Comparison of ENCODE assay signal across 8 cellular contexts in genomic region chr4:139655116-139655515, GRCh38. TPM values are rescaled to one million over a fixed set of nuclear protein-coding genes. Genes with fewer than 3 reads are reported as not detected.
DNase-seq lines count a peak whose midpoint lies in the region; ATAC-seq and TF ChIP-seq lines count a peak whose summit lies in the region.

No MANE protein-coding gene starts in this region.

- in situ Hi-C loops in GM23248 (cut with MboI): no loop called here

- H3K9me3 ChIP-seq in DOHH2 (ENCODE audit: control insufficient read depth, insufficient read depth, low read length) (no peaks in the 10 kb centered on the region), GM23248 (ENCODE audit: low read depth) (no peaks in the 10 kb centered on the region)
- no peaks in the 10 kb centered on the region for H3K9me3 ChIP-seq in CD8-positive, alpha-beta T cell (ENCODE audit: low read length)

- H3K4me3 Mint-ChIP-seq in chondrocyte (ENCODE audit: unreplicated experiment) (no peak overlapping the region), naive B cell (no peak overlapping the region)
- no peak overlapping the region for H3K4me3 Mint-ChIP-seq in CD8-positive, alpha-beta T cell

- 17 to 25% methylated on average over 3 of the region's 3 CpGs for WGBS in GM23248 (ENCODE audit: low coverage in 1 of 2, low lambda C conversion rate in 2 of 2, missing lambda C conversion rate in 2 of 2), 2 experiments

- H3K9ac ChIP-seq in GM23248: no peak overlapping the region

- H3K9me3 Mint-ChIP-seq in chondrocyte (ENCODE audit: low read depth): no peaks in the 10 kb centered on the region
- H3K9me3 Mint-ChIP-seq in naive B cell: no peaks in the 10 kb centered on the region
- H3K9me3 Mint-ChIP-seq in CD8-positive, alpha-beta T cell: no peaks in the 10 kb centered on the region

- H3K27me3 Mint-ChIP-seq in chondrocyte (ENCODE audit: low read depth) (no peaks in the 10 kb centered on the region), naive B cell (peaks cover 16 to 38% (median 30%) of the 10 kb centered on the region in 3 donors)
- peaks cover 2% of the 10 kb centered on the region for H3K27me3 Mint-ChIP-seq in CD8-positive, alpha-beta T cell (ENCODE audit: low read depth)

- DNase-seq in GM23248 (peak; percentile 64), NCI-H526 treated with DMSO at 0.1 percent for 48 hours (lab: John Stamatoyannopoulos, UW) (peak; percentile 18), chondrocyte (ENCODE audit: low spot score) (no peak), naive B cell (no peak), posterior vena cava (ENCODE audit: low spot score) (no peak)
- DNase-seq in CD8-positive, alpha-beta T cell: no peak
- DNase-seq in activated effector memory CD4-positive, alpha-beta T cell treated with anti-CD3 and anti-CD28 coated beads, Interleukin-2, amount 50 U/mL, for 16 hours: no peak

- peak; percentile 46 for ATAC-seq in naive B cell (ENCODE audit: low read depth in 2 of 2)
- no peak for ATAC-seq in CD8-positive, alpha-beta T cell

- H3K27ac ChIP-seq in DOHH2 (ENCODE audit: low read depth, low read length) (no peak overlapping the region), GM23248 (no peak overlapping the region)
- no peak overlapping the region for H3K27ac ChIP-seq in CD8-positive, alpha-beta T cell (ENCODE audit: low read depth, low read length)

- no peak overlapping the region for H2AFZ ChIP-seq in GM23248

- POLR2A ChIA-PET in CD8-positive, alpha-beta T cell (lab: Charles Lee): no interaction called here

- H3K79me2 ChIP-seq in DOHH2 (ENCODE audit: control insufficient read depth, low read length) (no peaks in the 10 kb centered on the region), GM23248 (ENCODE audit: insufficient read depth) (no peaks in the 10 kb centered on the region)

- H3K27ac Mint-ChIP-seq in chondrocyte (ENCODE audit: unreplicated experiment) (no peak overlapping the region), naive B cell (peak overlapping the region in 1 of 6 donors; percentile 42)
- H3K27ac Mint-ChIP-seq in CD8-positive, alpha-beta T cell: no peak overlapping the region

- 0 out of 2 replicates have a peak, but pooled peaks cover 2% of the 10 kb centered on the region for H3K27me3 ChIP-seq in DOHH2 (ENCODE audit: control insufficient read depth, low read length)
- no peaks in the 10 kb centered on the region for H3K27me3 ChIP-seq in GM23248 (replicated peaks; ENCODE audit: insufficient read depth)
- no peaks in the 10 kb centered on the region for H3K27me3 ChIP-seq in CD8-positive, alpha-beta T cell (ENCODE audit: insufficient read depth, low read length)

- no peaks in the 10 kb centered on the region for H3K9me2 ChIP-seq in DOHH2 (replicated peaks; ENCODE audit: control insufficient read depth, low read length)
- no peaks in the 10 kb centered on the region for H3K9me2 ChIP-seq in GM23248 (ENCODE audit: insufficient read depth)

- no peaks in the 10 kb centered on the region for H4K20me1 ChIP-seq in DOHH2 (ENCODE audit: control insufficient read depth, insufficient read depth, low read depth, low read length)
- no peaks in the 10 kb centered on the region for H4K20me1 ChIP-seq in GM23248 (ENCODE audit: insufficient read depth)

- H3K4me3 ChIP-seq in DOHH2 (ENCODE audit: low read length) (no peak overlapping the region), GM23248 (no peak overlapping the region)
- no peak overlapping the region for H3K4me3 ChIP-seq in CD8-positive, alpha-beta T cell (ENCODE audit: low read depth, low read length)

- H3K36me3 Mint-ChIP-seq in chondrocyte (ENCODE audit: low read depth) (no peaks in the 10 kb centered on the region), naive B cell (no peaks in the 10 kb centered on the region)
- no peaks in the 10 kb centered on the region for H3K36me3 Mint-ChIP-seq in CD8-positive, alpha-beta T cell

- H3K36me3 ChIP-seq in DOHH2 (ENCODE audit: control insufficient read depth, low read length): no peaks in the 10 kb centered on the region
- no peaks in the 10 kb centered on the region for H3K36me3 ChIP-seq in GM23248 (ENCODE audit: low read depth)
- no peaks in the 10 kb centered on the region for H3K36me3 ChIP-seq in CD8-positive, alpha-beta T cell (ENCODE audit: insufficient read depth, low read length)

- no peak overlapping the region for H3K4me2 ChIP-seq in DOHH2 (ENCODE audit: low read length)
- no peak overlapping the region for H3K4me2 ChIP-seq in GM23248 (ENCODE audit: unreplicated experiment)

- TF ChIP-seq CTCF in DOHH2 (IDR thresholded peaks at IDR 0.05; ENCODE audit: low read depth, low read length, poor library complexity, severe bottlenecking): peak; percentile 54
- TF ChIP-seq CTCF in chondrocyte (IDR thresholded peaks at IDR 0.05): peak; percentile 73
- TF ChIP-seq CTCF in CD8-positive, alpha-beta T cell (IDR thresholded peaks at IDR 0.05): no peak

- CTCF ChIA-PET in CD8-positive, alpha-beta T cell (lab: Charles Lee): interaction anchor here (0.5 to 3.8 kb wide), 4 partner anchors 9 to 625 kb away, joined by 3 to 32 read pairs (median 4); no protein-coding TSS in a partner anchor

- peaks cover 22% of the 10 kb centered on the region for H3K4me1 ChIP-seq in DOHH2 (ENCODE audit: control insufficient read depth, low read length)
- H3K4me1 ChIP-seq in GM23248 (ENCODE audit: insufficient read depth): peaks cover 11% of the 10 kb centered on the region
- peaks cover 5% of the 10 kb centered on the region for H3K4me1 ChIP-seq in CD8-positive, alpha-beta T cell (ENCODE audit: insufficient read depth, low read length)

- H3K4me1 Mint-ChIP-seq in chondrocyte (ENCODE audit: low read depth): peaks cover 21% of the 10 kb centered on the region
- peaks cover 11 to 14% (median 11%) of the 10 kb centered on the region in 3 donors for H3K4me1 Mint-ChIP-seq in naive B cell
- H3K4me1 Mint-ChIP-seq in CD8-positive, alpha-beta T cell (ENCODE audit: low read depth): peaks cover 19% of the 10 kb centered on the region

- intact Hi-C loops in CD8-positive, alpha-beta T cell (cut with DNase I, micrococcal nuclease): loop anchor here (5.0 to 10.0 kb wide), 2 partner anchors 240 to 597 kb away; no protein-coding TSS in a partner anchor
- intact Hi-C loops in posterior vena cava (cut with DNase I): loop anchor here (5.0 to 10.0 kb wide), 3 partner anchors 50 to 700 kb away; no protein-coding TSS in a partner anchor

- no peaks in the 10 kb centered on the region for H3F3A ChIP-seq in DOHH2 (ENCODE audit: control insufficient read depth, insufficient read depth)
- peaks cover 16% of the 10 kb centered on the region for H3F3A ChIP-seq in GM23248 (ENCODE audit: insufficient read depth)

RNA-seq across cellular contexts. Expression of gene MGST2, which starts 10.5 kb away (rescaled TPM):
- total RNA-seq in GM23248 (2014; rRNA removed; shearing (Covaris generic)): 2.0 and 7.5 TPM in 2 replicates
- 17.9 and 18.1 TPM in 2 replicates for polyA plus RNA-seq in GM23248 (2016; fragmentation: Nextera tagmentation; extraction: Ambion mirVana)
- 21.4 to 36.0 TPM (median 23.7 TPM) in 3 replicates for total RNA-seq in chondrocyte
- 1 to 10 TPM; 1.0 to 7.9 (median 2.9) TPM for polyA plus RNA-seq in naive B cell (ENCODE audit: low read depth in 6 of 6)
- total RNA-seq in CD8-positive, alpha-beta T cell: under 1 TPM in 1 of 2 experiments, not detected in 1; 0.54 TPM
- 10 to 100 TPM; 41.1 to 41.2 TPM for total RNA-seq in posterior vena cava

Comparison
In these comparisons a context has a peak if more than half of its experiments do, and no peak if none do; other contexts are left out.
1. DNase-seq: peak in GM23248 (single experiment) and NCI-H526 treated with DMSO at 0.1 percent for 48 hours (single experiment); none in chondrocyte (single experiment), naive B cell (single experiment), CD8-positive, alpha-beta T cell (0 of 7), posterior vena cava (single experiment) and activated effector memory CD4-positive, alpha-beta T cell treated with anti-CD3 and anti-CD28 coated beads, Interleukin-2, amount 50 U/mL, for 16 hours (single experiment).